9 cellular contexts compared by ENCODE assay signal in genomic region chr1:232868793-232869491, GRCh38.
DNase-seq lines count a peak whose midpoint lies in the region; ATAC-seq, FAIRE-seq and TF ChIP-seq lines count a peak whose summit lies in the region.
"Had no signal": no experiment of that assay in that cellular context is flagged by ENCODE, and none has a peak within 500 bp of the region (broad histone marks: within the 10 kb centered on the region; RNA-seq: fewer than 3 reads in every experiment).

No MANE protein-coding gene starts in this region.

- H2AFZ ChIP-seq in astrocyte (ENCODE audit: low read depth, low read length) (no peak overlapping the region), mesenchymal stem cell (ENCODE audit: low read depth, low read length) (no peak overlapping the region)

- no peaks in the 10 kb centered on the region for H3K79me2 ChIP-seq in astrocyte (ENCODE audit: insufficient read depth, low read length)

- 51% methylated on average over 6 of the region's 6 CpGs for WGBS in mesenchymal stem cell

- H2AK5ac ChIP-seq in mesenchymal stem cell (ENCODE audit: low read length, severe bottlenecking), result peak overlapping the region; percentile 57

- no peak overlapping the region for H3K4me3 Mint-ChIP-seq in astrocyte (ENCODE audit: unreplicated experiment)
- H3K4me3 Mint-ChIP-seq in stimulated activated naive B cell treated with anti-CD40 and anti-IgM and Interleukin-4, amounts not matched to agents 10 μg/mL and 1 μg/mL and 100 μg/mL, for 72 hours, result no peak overlapping the region
- H3K4me3 Mint-ChIP-seq: activated T-helper 17 cell treated with anti-CD3 and anti-CD28 coated beads, Interleukin-2, amount 50 U/mL, for 72 hours had no signal

- H3K27ac Mint-ChIP-seq in astrocyte (ENCODE audit: unreplicated experiment), result peak overlapping the region; percentile 96
- no peak overlapping the region for H3K27ac Mint-ChIP-seq in stimulated activated naive B cell treated with anti-CD40 and anti-IgM and Interleukin-4, amounts not matched to agents 10 μg/mL and 1 μg/mL and 100 μg/mL, for 72 hours
- H3K27ac Mint-ChIP-seq: activated T-helper 17 cell treated with anti-CD3 and anti-CD28 coated beads, Interleukin-2, amount 50 U/mL, for 72 hours had no signal

- peak overlapping the region; percentile 49 for H3K27ac ChIP-seq in astrocyte (ENCODE audit: low read depth, low read length)
- H3K27ac ChIP-seq in mesenchymal stem cell (ENCODE audit: low read length, poor library complexity, severe bottlenecking), result peak overlapping the region; percentile 93

- H4K91ac ChIP-seq in mesenchymal stem cell (ENCODE audit: low read length), result no peak overlapping the region

- no peak overlapping the region for H2BK15ac ChIP-seq in mesenchymal stem cell (ENCODE audit: low read depth, poor library complexity, severe bottlenecking)

- H3K9me3 ChIP-seq in astrocyte (ENCODE audit: insufficient read depth, low read depth, low read length), result no peaks in the 10 kb centered on the region
- no peaks in the 10 kb centered on the region for H3K9me3 ChIP-seq in mesenchymal stem cell (ENCODE audit: control insufficient read depth, low read length)

- no peak overlapping the region for H3K23ac ChIP-seq in mesenchymal stem cell (ENCODE audit: low read length in 2 of 2)

- peaks cover 8% of the 10 kb centered on the region for H3K4me1 ChIP-seq in astrocyte (ENCODE audit: insufficient read depth, low read length)
- peaks cover 8% of the 10 kb centered on the region for H3K4me1 ChIP-seq in mesenchymal stem cell (ENCODE audit: control insufficient read depth, insufficient read depth, low read depth, low read length)

- no peak overlapping the region for H3K18ac ChIP-seq in mesenchymal stem cell (ENCODE audit: low read depth in 1 of 2, low read length in 2 of 2)

- FAIRE-seq in astrocyte (lab: Jason Lieb, UNC), result peak; percentile 50

- TF ChIP-seq POLR2A in NB4 (IDR thresholded peaks at IDR 0.05; ENCODE audit: extremely low read depth, insufficient read length), result no peak

- no peak overlapping the region for H3K4ac ChIP-seq in mesenchymal stem cell (ENCODE audit: low read depth in 1 of 2, low read length in 2 of 2)

- H3K9me3 Mint-ChIP-seq in astrocyte (ENCODE audit: unreplicated experiment), result no peaks in the 10 kb centered on the region
- no peaks in the 10 kb centered on the region for H3K9me3 Mint-ChIP-seq in stimulated activated naive B cell treated with anti-CD40 and anti-IgM and Interleukin-4, amounts not matched to agents 10 μg/mL and 1 μg/mL and 100 μg/mL, for 72 hours
- H3K9me3 Mint-ChIP-seq: activated T-helper 17 cell treated with anti-CD3 and anti-CD28 coated beads, Interleukin-2, amount 50 U/mL, for 72 hours had no signal

- DNase-seq in DMS53 treated with DMSO at 0.1 percent for 48 hours (lab: John Stamatoyannopoulos, UW; ENCODE audit: unreplicated experiment), result peak; percentile 49
- peak; percentile 52 for DNase-seq in NB4 (ENCODE audit: low read depth)
- peak; percentile 97 for DNase-seq in astrocyte (ENCODE audit: low read depth)
- DNase-seq in mesenchymal stem cell, result peak; percentile 73
- DNase-seq in T-helper 2 cell, result no peak
- DNase-seq in stimulated activated naive B cell treated with anti-CD40 and anti-IgM and Interleukin-4, amounts not matched to agents 10 μg/mL and 1 μg/mL and 100 μg/mL, for 72 hours, result no peak
- DNase-seq in SW 1271 (lab: John Stamatoyannopoulos, UW), result no peak

- no peak for ATAC-seq in HG03342 (IDR thresholded peaks at IDR 0.05; ENCODE audit: unreplicated experiment)
- no peak for ATAC-seq in stimulated activated naive B cell treated with anti-CD40 and anti-IgM and Interleukin-4, amounts not matched to agents 10 μg/mL and 1 μg/mL and 100 μg/mL, for 72 hours (replicated peaks)
- ATAC-seq: activated T-helper 17 cell treated with anti-CD3 and anti-CD28 coated beads, Interleukin-2, amount 50 U/mL, for 72 hours had no signal

- H3K4me2 ChIP-seq in astrocyte (ENCODE audit: low read length), result peak overlapping the region; percentile 43
- H3K4me2 ChIP-seq in mesenchymal stem cell (ENCODE audit: low read length, poor library complexity, severe bottlenecking), result no peak overlapping the region

- H2BK5ac ChIP-seq in mesenchymal stem cell (ENCODE audit: low read depth, low read length, poor library complexity, severe bottlenecking), result peak overlapping the region; percentile 53

- H3K27me3 Mint-ChIP-seq in astrocyte (ENCODE audit: low read depth, unreplicated experiment), result no peaks in the 10 kb centered on the region
- peaks cover 0 to 6% of the 10 kb centered on the region in 2 donors for H3K27me3 Mint-ChIP-seq in stimulated activated naive B cell treated with anti-CD40 and anti-IgM and Interleukin-4, amounts not matched to agents 10 μg/mL and 1 μg/mL and 100 μg/mL, for 72 hours

- H3K9ac ChIP-seq in astrocyte (ENCODE audit: low read length) (no peak overlapping the region), mesenchymal stem cell (ENCODE audit: low read length) (no peak overlapping the region)

- TF ChIP-seq CTCF in NB4 (IDR thresholded peaks at IDR 0.05; ENCODE audit: low read depth, low read length), result no peak
- no peak for TF ChIP-seq CTCF in astrocyte (IDR thresholded peaks at IDR 0.05; ENCODE audit: insufficient read depth, low read depth, low read length)

- H3K36me3 ChIP-seq in astrocyte (ENCODE audit: insufficient read depth, low read length) (no peaks in the 10 kb centered on the region), mesenchymal stem cell (ENCODE audit: control insufficient read depth in 1 of 2, insufficient read depth in 2 of 2, low read depth in 1 of 2, low read length in 2 of 2) (no peaks in the 10 kb centered on the region)

- no peak overlapping the region for H3K14ac ChIP-seq in mesenchymal stem cell (ENCODE audit: low read length in 2 of 2)

- H2BK120ac ChIP-seq in mesenchymal stem cell (ENCODE audit: low read depth, low read length), result no peak overlapping the region

- H4K8ac ChIP-seq in mesenchymal stem cell (ENCODE audit: low read length), result no peak overlapping the region

- peaks cover 2% of the 10 kb centered on the region for H3K36me3 Mint-ChIP-seq in astrocyte (ENCODE audit: low read depth, unreplicated experiment)
- no peaks in the 10 kb centered on the region for H3K36me3 Mint-ChIP-seq in stimulated activated naive B cell treated with anti-CD40 and anti-IgM and Interleukin-4, amounts not matched to agents 10 μg/mL and 1 μg/mL and 100 μg/mL, for 72 hours

- H3K27me3 ChIP-seq in astrocyte (ENCODE audit: insufficient read depth, low read length), result no peaks in the 10 kb centered on the region
- no peaks in the 10 kb centered on the region for H3K27me3 ChIP-seq in mesenchymal stem cell (ENCODE audit: control insufficient read depth in 1 of 2, insufficient read depth in 1 of 2, low read length in 2 of 2)

- H3K79me1 ChIP-seq in mesenchymal stem cell (replicated peaks; ENCODE audit: low read length, poor library complexity, severe bottlenecking), result no peaks in the 10 kb centered on the region

- H3K4me3 ChIP-seq in NB4 (ENCODE audit: low read depth, low read length), result no peak overlapping the region
- H3K4me3 ChIP-seq in astrocyte (ENCODE audit: insufficient read depth, low read depth, low read length), result no peak overlapping the region
- no peak overlapping the region for H3K4me3 ChIP-seq in mesenchymal stem cell (ENCODE audit: insufficient read depth in 1 of 2, low read depth in 1 of 2, low read length in 2 of 2)

- peaks cover 13% of the 10 kb centered on the region for H3K4me1 Mint-ChIP-seq in astrocyte (ENCODE audit: low read depth, unreplicated experiment)
- H3K4me1 Mint-ChIP-seq in stimulated activated naive B cell treated with anti-CD40 and anti-IgM and Interleukin-4, amounts not matched to agents 10 μg/mL and 1 μg/mL and 100 μg/mL, for 72 hours, result no peaks in the 10 kb centered on the region
- H3K4me1 Mint-ChIP-seq: activated T-helper 17 cell treated with anti-CD3 and anti-CD28 coated beads, Interleukin-2, amount 50 U/mL, for 72 hours had no signal

- H2BK12ac ChIP-seq in mesenchymal stem cell (ENCODE audit: low read length in 2 of 2), result no peak overlapping the region

- no peaks in the 10 kb centered on the region for H4K20me1 ChIP-seq in astrocyte (ENCODE audit: insufficient read depth, low read length)

Comparison
In these comparisons a context has a peak if more than half of its experiments do, and no peak if none do; other contexts are left out.
1. DNase-seq: peak in DMS53 treated with DMSO at 0.1 percent for 48 hours (single experiment), NB4 (single experiment), astrocyte (single experiment) and mesenchymal stem cell (single experiment); none in T-helper 2 cell (0 of 5), stimulated activated naive B cell treated with anti-CD40 and anti-IgM and Interleukin-4, amounts not matched to agents 10 μg/mL and 1 μg/mL and 100 μg/mL, for 72 hours (single experiment) and SW 1271 (0 of 2).